ENCODE assay signal across 20 cellular contexts in the genomic region with DNA sequence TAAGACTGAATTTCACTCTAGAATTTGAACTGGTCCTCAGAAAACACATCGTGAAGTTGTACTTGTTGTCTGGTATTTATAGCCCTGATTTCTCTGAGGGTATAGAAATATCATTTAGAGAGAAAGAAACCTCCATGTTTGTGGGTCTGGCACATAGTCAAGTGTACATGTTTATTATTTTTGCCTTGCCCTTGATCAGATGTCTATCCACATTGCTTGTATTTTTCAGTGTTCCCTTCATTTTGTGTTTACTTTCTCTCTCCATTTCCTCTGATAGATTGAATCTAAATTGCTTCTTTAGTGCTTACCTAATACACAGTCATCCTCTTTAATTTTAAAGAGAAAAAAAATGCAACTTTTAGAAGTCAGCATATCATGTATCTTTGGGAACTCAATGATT. TPM values are rescaled to one million over a fixed set of nuclear protein-coding genes. Genes with fewer than 3 reads are reported as not detected.
DNase-seq lines count a peak whose midpoint lies in the region.
"Had no signal": no experiment of that assay in that cellular context is flagged by ENCODE, and none has a peak within 500 bp of the region (broad histone marks: within the 10 kb centered on the region; RNA-seq: fewer than 3 reads in every experiment).

No MANE protein-coding gene starts in this region.

- DNase-seq in RPMI8226 (peak; percentile 26), pons (ENCODE audit: low spot score) (peak; percentile 9), DMS53 (lab: John Stamatoyannopoulos, UW) (no peak), cerebellum (ENCODE audit: low spot score) (no peak), GM19238 (ENCODE audit: insufficient read length, low spot score) (no peak)
- DNase-seq: activated CD4-positive, alpha-beta memory T cell treated with anti-CD3 and anti-CD28 coated beads for 36 hours; activated CD8-positive, alpha-beta memory T cell treated with anti-CD3 and anti-CD28 coated beads, Interleukin-2, amount 50 U/mL, for 4 hours; kidney; MG63; NCI-H2029 treated with DMSO at 0.1 percent for 48 hours; NCI-H345; NCI-H774; posterior cingulate gyrus; stimulated activated CD4-positive, alpha-beta T cell treated with anti-CD3 and anti-CD28 coated beads, Interleukin-12 subunit alpha, Interleukin-12 subunit beta, amount 100 ng/mL, for 4 hours; stimulated activated CD4-positive, alpha-beta T cell treated with anti-CD3 and anti-CD28 coated beads, Interleukin-4, amount 100 ng/mL, for 24 hours; T-cell had no signal

- H3K9ac ChIP-seq in HUES48 (ENCODE audit: low read depth, low read length) (no peak overlapping the region), iPS-20b (ENCODE audit: low read depth, low read length) (peak overlapping the region; percentile 64; the same call in 1 of the 2 replicates)

- H3K36me3 ChIP-seq in HUES48 (ENCODE audit: control insufficient read depth, insufficient read depth, low read length) (peaks cover 20% of the 10 kb centered on the region), iPS-20b (ENCODE audit: insufficient read depth, low read depth, low read length) (peaks cover 23% of the 10 kb centered on the region)

- no peak overlapping the region for H3K4me3 ChIP-seq in HUES48 (ENCODE audit: low read depth, low read length)
- H3K4me3 ChIP-seq in iPS-20b (ENCODE audit: low read length) = no peak overlapping the region
- H3K4me3 ChIP-seq: ascending aorta, MG63 had no signal

- peaks cover 9% of the 10 kb centered on the region for H3K4me1 ChIP-seq in HUES48 (ENCODE audit: control insufficient read depth, insufficient read depth, low read length)
- H3K4me1 ChIP-seq in iPS-20b (ENCODE audit: insufficient read depth, low read length) = peaks cover 12% of the 10 kb centered on the region; the same call in 1 of the 2 replicates

- H3K27me3 ChIP-seq in HUES48 (ENCODE audit: control insufficient read depth, insufficient read depth, low read length) = no peaks in the 10 kb centered on the region
- no peaks in the 10 kb centered on the region for H3K27me3 ChIP-seq in iPS-20b (ENCODE audit: insufficient read depth, low read length)
- H3K27me3 ChIP-seq: ascending aorta, MG63 had no signal

- peak overlapping the region; percentile 83 for H3K27ac ChIP-seq in HUES48 (ENCODE audit: low read depth, low read length)
- H3K27ac ChIP-seq in iPS-20b (ENCODE audit: low read length) = peak overlapping the region; percentile 76
- H3K27ac ChIP-seq: RWPE1 had no signal

- H3K9me3 ChIP-seq in HUES48 (ENCODE audit: control insufficient read depth, insufficient read depth, low read length) (no peaks in the 10 kb centered on the region), iPS-20b (ENCODE audit: insufficient read depth, low read depth, low read length) (no peaks in the 10 kb centered on the region)
- H3K9me3 ChIP-seq: ascending aorta, MG63 had no signal

RNA-seq across cellular contexts. Expression of gene TECTA, which starts 30.1 kb away (rescaled TPM):
- 4.1 TPM for total RNA-seq in cerebellum
- total RNA-seq: ascending aorta had no signal

RNA-seq across cellular contexts. Expression of gene TBCEL, which starts 47.0 kb away (rescaled TPM):
- 36.3 TPM for total RNA-seq in cerebellum

Comparison
In these comparisons a context has a peak if more than half of its experiments do, and no peak if none do; other contexts are left out.
1. DNase-seq: peak in RPMI8226 (single experiment) and pons (single experiment); none in DMS53 (single experiment), cerebellum (single experiment) and GM19238 (single experiment).